Comparison of ENCODE assay signal across 8 cellular contexts in genomic region chr7:23696916-23697441, GRCh38. TPM values are rescaled to one million over a fixed set of nuclear protein-coding genes. Genes with fewer than 3 reads are reported as not detected.
A peak's percentile ranks its signal among the peaks of the same experiment; 100 is the strongest.
DNase-seq lines count a peak whose midpoint lies in the region; TF ChIP-seq lines count a peak whose summit lies in the region.

No MANE protein-coding gene starts in this region.

- TF ChIP-seq CTCF in epithelial cell of esophagus (IDR thresholded peaks at IDR 0.05; ENCODE audit: insufficient read depth, low read depth, low read length, missing control alignments) (peak; percentile 71), nephron progenitor cell (IDR thresholded peaks at IDR 0.05) (peak; percentile 67)

- peaks cover 13% of the 10 kb centered on the region for H3K9me3 Mint-ChIP-seq in nephron progenitor cell

- H3K4me3 ChIP-seq in H7 (ENCODE audit: insufficient read depth, low read depth, low read length) (no peak overlapping the region), epithelial cell of esophagus (ENCODE audit: low read length) (no peak overlapping the region)

- no peak overlapping the region for H3K27ac Mint-ChIP-seq in nephron progenitor cell

- no peaks in the 10 kb centered on the region for H3K27me3 ChIP-seq in H7 (ENCODE audit: control insufficient read depth, insufficient read depth, low read length)

- DNase-seq in DMS53 treated with DMSO at 0.1 percent for 48 hours (lab: John Stamatoyannopoulos, UW; ENCODE audit: unreplicated experiment) (peak; percentile 54), H7 (peak; percentile 82), NCI-H524 (lab: John Stamatoyannopoulos, UW) (peak; percentile 24 to 74), epithelial cell of esophagus (ENCODE audit: low read depth) (peak; percentile 71), nephron progenitor cell (peak; percentile 72), NCI-H1436 treated with DMSO at 0.1 percent for 48 hours (lab: John Stamatoyannopoulos, UW) (no peak), cerebellar nuclear complex (lab: John Stamatoyannopoulos, UW) (no peak)
- DNase-seq in activated CD4-positive, alpha-beta T cell treated with anti-CD3 and anti-CD28 coated beads, Interleukin-2, amount 50 U/mL, for 48 hours, result peak; percentile 62 to 69

- no peaks in the 10 kb centered on the region for H3K4me1 Mint-ChIP-seq in nephron progenitor cell

- peaks cover 4% of the 10 kb centered on the region for H3K36me3 ChIP-seq in H7 (replicated peaks; ENCODE audit: control insufficient read depth, insufficient read depth, low read length)

- no peak overlapping the region for H3K4me3 Mint-ChIP-seq in nephron progenitor cell

- peaks cover 26% of the 10 kb centered on the region for H3K36me3 Mint-ChIP-seq in nephron progenitor cell (ENCODE audit: low read depth)

- no peaks in the 10 kb centered on the region for H3K27me3 Mint-ChIP-seq in nephron progenitor cell (ENCODE audit: low read depth, poor library complexity)

RNA-seq across cellular contexts. Expression of gene STK31, which starts 13.0 kb away (rescaled TPM):
- 0.73 and 0.92 TPM in 2 replicates for total RNA-seq in H7 (2014; rRNA removed; shearing (Covaris generic))

RNA-seq across cellular contexts. Expression of gene FAM221A, which starts 17.0 kb away (rescaled TPM):
- 16.6 and 21.7 TPM in 2 replicates for total RNA-seq in H7 (2014; rRNA removed; shearing (Covaris generic))

Comparison
In these comparisons a context has a peak if more than half of its experiments do, and no peak if none do; other contexts are left out.
1. DNase-seq: peak in DMS53 treated with DMSO at 0.1 percent for 48 hours (single experiment), H7 (single experiment), NCI-H524 (2 of 2), activated CD4-positive, alpha-beta T cell treated with anti-CD3 and anti-CD28 coated beads, Interleukin-2, amount 50 U/mL, for 48 hours (2 of 2), epithelial cell of esophagus (single experiment) and nephron progenitor cell (single experiment); none in NCI-H1436 treated with DMSO at 0.1 percent for 48 hours (single experiment) and cerebellar nuclear complex (0 of 2).